20 cellular contexts compared by ENCODE assay signal in genomic region chr2:160893581-160893980, GRCh38.
"Had no signal": no experiment of that assay in that cellular context is flagged by ENCODE, and none has a peak within 500 bp of the region (broad histone marks: within the 10 kb centered on the region; RNA-seq: fewer than 3 reads in every experiment).

No MANE protein-coding gene starts in this region.

- H2AFZ ChIP-seq: parathyroid adenoma had no signal

- ATAC-seq: esophagus mucosa; foreskin keratinocyte; gastroesophageal sphincter; left colon; natural killer cell; stimulated activated naive B cell treated with anti-CD40 and anti-IgM and Interleukin-4, amounts not matched to agents 10 μg/mL and 1 μg/mL and 100 μg/mL, for 72 hours had no signal

- H3K4me3 ChIP-seq: colonic mucosa, gastroesophageal sphincter, heart left ventricle, lung, skin epidermis, spleen, thoracic aorta, tibial nerve, upper lobe of left lung had no signal

- DNase-seq: colonic mucosa; effector CD8-positive, alpha-beta T cell; endodermal cell; foreskin keratinocyte; hippocampal formation; left colon; natural killer cell; spleen; stimulated activated CD4-positive, alpha-beta T cell treated with anti-CD3 and anti-CD28 coated beads, Interleukin-2, amount 100 ng/mL, for 48 hours; stimulated activated naive B cell treated with anti-CD40 and anti-IgM and Interleukin-4, amounts not matched to agents 10 μg/mL and 1 μg/mL and 100 μg/mL, for 72 hours had no signal

- H3K27me3 ChIP-seq: colonic mucosa, foreskin keratinocyte, gastroesophageal sphincter, heart left ventricle, spleen, tibial nerve, upper lobe of left lung had no signal

- H3K36me3 ChIP-seq: colonic mucosa, gastroesophageal sphincter, heart left ventricle, spleen, thoracic aorta, tibial nerve, upper lobe of left lung had no signal

- H3K9me3 ChIP-seq: colonic mucosa, gastroesophageal sphincter, spleen, upper lobe of left lung had no signal

- H3K9ac ChIP-seq: parathyroid adenoma had no signal

- H3K27ac ChIP-seq: colonic mucosa, epithelial cell of prostate, foreskin keratinocyte, gastroesophageal sphincter, parathyroid adenoma, skin epidermis, spleen, thoracic aorta, tibial nerve, upper lobe of left lung had no signal

- H3K4me1 ChIP-seq: colonic mucosa, foreskin keratinocyte, gastroesophageal sphincter, parathyroid adenoma had no signal
